In genomic region chr16:79728048-79728922, GRCh38 we compare ENCODE assay signal across 24 cellular contexts.
"Had no signal": no experiment of that assay in that cellular context is flagged by ENCODE, and none has a peak within 500 bp of the region (broad histone marks: within the 10 kb centered on the region; RNA-seq: fewer than 3 reads in every experiment).

No MANE protein-coding gene starts in this region.

- H3K27me3 ChIP-seq: brain microvascular endothelial cell had no signal

- DNase-seq: activated B cell treated with CpG ODN at 0.5 μM for 24 hours; activated CD4-positive, alpha-beta memory T cell treated with anti-CD3 and anti-CD28 coated beads, Interleukin-2, amount 10 ng/mL, durations not matched to agents 7 days and 5 days; activated CD4-positive, alpha-beta T cell treated with anti-CD3 and anti-CD28 coated beads for 1 hour; activated CD4-positive, alpha-beta T cell treated with anti-CD3 and anti-CD28 coated beads, Interleukin-2, amount 10 ng/mL, durations not matched to agents 7 days and 5 days; activated gamma-delta T cell; activated naive CD4-positive, alpha-beta T cell treated with anti-CD3 and anti-CD28 coated beads for 36 hours; activated T-cell treated with anti-CD3 and anti-CD28 coated beads for 4 hours; activated T-cell treated with anti-CD3 and anti-CD28 coated beads, Interleukin-2, amount 50 U/mL, for 48 hours; brain microvascular endothelial cell; cerebellar nuclear complex; Karpas-422; MM.1S; NCI-H1105; NCI-H1436; NCI-H1694 treated with DMSO at 0.1 percent for 48 hours; NCI-H2029 treated with DMSO at 0.1 percent for 48 hours; NCI-H510A treated with DMSO at 0.1 percent for 48 hours; NCI-H69; NK-92 treated with Interleukin-12 subunit alpha and Interleukin-12 subunit beta, amount 100 ng/mL, for 24 hours; SHP77 treated with DMSO at 0.1 percent for 48 hours; T-cell; T-helper 2 cell; T1000 had no signal

- ATAC-seq: activated T-helper 17 cell treated with anti-CD3 and anti-CD28 coated beads, Interleukin-2, amount 50 U/mL, for 72 hours; T-cell had no signal

- H3K27ac ChIP-seq: brain microvascular endothelial cell had no signal

- H3K36me3 ChIP-seq: brain microvascular endothelial cell had no signal
